In genomic region chr11:47847537-47847891, GRCh38 we compare ENCODE assay signal across 8 cellular contexts. TPM values are rescaled to one million over a fixed set of nuclear protein-coding genes. Genes with fewer than 3 reads are reported as not detected.
DNase-seq lines count a peak whose midpoint lies in the region; ATAC-seq and TF ChIP-seq lines count a peak whose summit lies in the region.

No MANE protein-coding gene starts in this region.

- peak overlapping the region; percentile 97 for H3K4me3 ChIP-seq in ACC112 (ENCODE audit: low read depth, low read length)
- peak overlapping the region; percentile 37 for H3K4me3 ChIP-seq in KMS-11 (IDR thresholded peaks at IDR 0.05; ENCODE audit: insufficient read depth, low read depth, low read length)
- peak overlapping the region; percentile 99 to 100 for H3K4me3 ChIP-seq in muscle layer of duodenum (ENCODE audit: low read depth in 1 of 2, low read length in 2 of 2)

- DNase-seq in chondrocyte (ENCODE audit: low spot score): no peak
- no peak for DNase-seq in SW 1271 (lab: John Stamatoyannopoulos, UW)
- no peak for DNase-seq in SIG-M5 (lab: John Stamatoyannopoulos, UW)

- H3K79me2 ChIP-seq in ACC112 (ENCODE audit: control insufficient read depth, insufficient read depth, low read length, unreplicated experiment) (peaks cover 50% of the 10 kb centered on the region), KMS-11 (ENCODE audit: insufficient read depth, low read depth) (peaks cover 41% of the 10 kb centered on the region)

- no peak for ATAC-seq in esophagus mucosa
- no peak for ATAC-seq in GM19328 (IDR thresholded peaks at IDR 0.05; ENCODE audit: unreplicated experiment)

- H3K9me3 Mint-ChIP-seq in chondrocyte (ENCODE audit: low read depth): no peaks in the 10 kb centered on the region

- H2AFZ ChIP-seq in ACC112 (ENCODE audit: low read length, unreplicated experiment) (peak overlapping the region; percentile 86), KMS-11 (ENCODE audit: low read depth) (peak overlapping the region; percentile 95)

- peak overlapping the region; percentile 97 for H3K9ac ChIP-seq in KMS-11

- H3K9me3 ChIP-seq in muscle layer of duodenum (ENCODE audit: control insufficient read depth in 1 of 2, low read length in 2 of 2): no peaks in the 10 kb centered on the region

- peak overlapping the region; percentile 95 for H3K27ac Mint-ChIP-seq in chondrocyte (ENCODE audit: unreplicated experiment)

- H3K4me1 ChIP-seq in ACC112 (ENCODE audit: control insufficient read depth, insufficient read depth, low read length, unreplicated experiment) (peaks cover 8% of the 10 kb centered on the region), KMS-11 (ENCODE audit: low read depth, poor library complexity, severe bottlenecking) (peaks cover 26% of the 10 kb centered on the region), muscle layer of duodenum (ENCODE audit: control insufficient read depth in 1 of 2, insufficient read depth in 2 of 2, low read length in 2 of 2) (peaks cover 5 to 27% of the 10 kb centered on the region in 2 donors)

- H3K4me2 ChIP-seq in KMS-11: peak overlapping the region; percentile 86

- H3K4me3 Mint-ChIP-seq in chondrocyte (ENCODE audit: unreplicated experiment): peak overlapping the region; percentile 99

- H3K27me3 Mint-ChIP-seq in chondrocyte (ENCODE audit: low read depth): no peaks in the 10 kb centered on the region

- TF ChIP-seq CTCF in KMS-11 (conservative IDR thresholded peaks at IDR 0.05; ENCODE audit: low read depth, low read length): no peak
- TF ChIP-seq CTCF in chondrocyte (IDR thresholded peaks at IDR 0.05): no peak

- H4K20me1 ChIP-seq in KMS-11 (ENCODE audit: insufficient read depth): no peaks in the 10 kb centered on the region

- peaks cover 2% of the 10 kb centered on the region for H3K36me3 Mint-ChIP-seq in chondrocyte (ENCODE audit: low read depth)

- H3K27ac ChIP-seq in ACC112 (ENCODE audit: low read depth, low read length): peak overlapping the region; percentile 40; the same call in 1 of the 2 replicates
- H3K27ac ChIP-seq in KMS-11: peak overlapping the region; percentile 90
- H3K27ac ChIP-seq in muscle layer of duodenum (ENCODE audit: low read length): peak overlapping the region; percentile 97

- peaks cover 23% of the 10 kb centered on the region for H3K4me1 Mint-ChIP-seq in chondrocyte (ENCODE audit: low read depth)

- peaks cover 14% of the 10 kb centered on the region; the same call in 1 of the 2 replicates for H3K36me3 ChIP-seq in ACC112 (ENCODE audit: insufficient read depth, low read length)
- no peaks in the 10 kb centered on the region; the same call in 1 of the 2 replicates for H3K36me3 ChIP-seq in KMS-11 (ENCODE audit: insufficient read depth)
- H3K36me3 ChIP-seq in muscle layer of duodenum (ENCODE audit: control insufficient read depth in 1 of 2, insufficient read depth in 2 of 2, low read length in 2 of 2): peaks cover 18 to 22% of the 10 kb centered on the region in 2 donors

- H3K27me3 ChIP-seq in ACC112 (ENCODE audit: insufficient read depth, low read length) (no peaks in the 10 kb centered on the region), KMS-11 (ENCODE audit: insufficient read depth, low read depth) (no peaks in the 10 kb centered on the region), muscle layer of duodenum (ENCODE audit: low read depth, low read length) (no peaks in the 10 kb centered on the region)

RNA-seq across cellular contexts. Expression of gene NUP160, which starts 0.6 kb away (rescaled TPM):
- total RNA-seq in chondrocyte: 18.5 to 26.3 TPM (median 19.3 TPM) in 3 replicates
- 21.4 TPM for total RNA-seq in esophagus mucosa

Comparison
In these comparisons a context has a peak if more than half of its experiments do, and no peak if none do; other contexts are left out.
1. H3K27ac ChIP-seq: peak in every context shown above with its lines; median percentile 97 in muscle layer of duodenum; 90 in KMS-11; 40 in ACC112.
2. H3K4me3 ChIP-seq: peak in every context shown above with its lines; median percentile 100 in muscle layer of duodenum; 97 in ACC112; 37 in KMS-11.